21 cellular contexts compared by ENCODE assay signal in genomic region chr7:40654171-40654570, GRCh38.
DNase-seq lines count a peak whose midpoint lies in the region; ATAC-seq, FAIRE-seq and TF ChIP-seq lines count a peak whose summit lies in the region.
"Had no signal": no experiment of that assay in that cellular context is flagged by ENCODE, and none has a peak within 500 bp of the region (broad histone marks: within the 10 kb centered on the region; RNA-seq: fewer than 3 reads in every experiment).

No MANE protein-coding gene starts in this region.

- no peak overlapping the region for H3K4me3 ChIP-seq in keratinocyte (ENCODE audit: control insufficient read depth in 2 of 3, extremely low read depth in 1 of 3, insufficient read depth in 2 of 3, low read depth in 1 of 3, low read length in 3 of 3)
- H3K4me3 ChIP-seq: A549, BLaER1, GM23338 had no signal

- no peak for ATAC-seq in HG03469 (IDR thresholded peaks at IDR 0.05; ENCODE audit: unreplicated experiment)
- ATAC-seq: A549; CD8-positive, alpha-beta T cell; GM23338; HCT116 had no signal

- H4K20me1 ChIP-seq in keratinocyte (ENCODE audit: control insufficient read depth, extremely low read depth, insufficient read depth, low read length): no peaks in the 10 kb centered on the region
- H4K20me1 ChIP-seq: BLaER1 had no signal

- no peak for TF ChIP-seq CTCF in keratinocyte (optimal IDR thresholded peaks at IDR 0.05 in 1 of 3, IDR thresholded peaks at IDR 0.05 in 1 of 3, conservative IDR thresholded peaks at IDR 0.05 in 1 of 3; ENCODE audit: extremely low read depth in 1 of 3, insufficient read depth in 2 of 3, low read length in 3 of 3)

- no peaks in the 10 kb centered on the region for H3K79me2 ChIP-seq in keratinocyte (ENCODE audit: control insufficient read depth, insufficient read depth, low read length)

- no peaks in the 10 kb centered on the region for H3K9me3 ChIP-seq in keratinocyte (ENCODE audit: control insufficient read depth, low read depth, low read length)
- H3K9me3 ChIP-seq: A549 had no signal

- H2AFZ ChIP-seq in keratinocyte (ENCODE audit: control insufficient read depth, low read length): no peak overlapping the region
- H2AFZ ChIP-seq: GM23338 had no signal

- DNase-seq in Ammon's horn (ENCODE audit: low spot score): peak; percentile 24
- DNase-seq in NCI-H1694 treated with DMSO at 0.1 percent for 48 hours (lab: John Stamatoyannopoulos, UW): peak; percentile 56
- DNase-seq in keratinocyte (ENCODE audit: low read depth, low spot score): no peak
- DNase-seq in putamen (ENCODE audit: low spot score): peak; percentile 73
- DNase-seq in HuH-7.5 (ENCODE audit: low spot score): no peak
- DNase-seq in NCI-H1092 treated with DMSO at 0.1 percent for 48 hours (lab: John Stamatoyannopoulos, UW): no peak
- DNase-seq: AML-193; Calu3; CD8-positive, alpha-beta T cell; DMS 273 treated with DMSO at 0.1 percent for 48 hours; H7; HFFc6 had no signal

- H3K27me3 ChIP-seq in keratinocyte (ENCODE audit: control insufficient read depth, extremely low read depth, insufficient read depth, low read length): no peaks in the 10 kb centered on the region
- H3K27me3 ChIP-seq: BLaER1 had no signal

- H3K9ac ChIP-seq in keratinocyte (ENCODE audit: control insufficient read depth, extremely low read depth, insufficient read depth, low read length): no peak overlapping the region
- H3K9ac ChIP-seq: BLaER1, KMS-11 had no signal

- H3K27ac ChIP-seq in keratinocyte (ENCODE audit: control insufficient read depth, insufficient read depth, low read length): no peak overlapping the region
- H3K27ac ChIP-seq: 22Rv1, A549, BLaER1, KMS-11 had no signal

- peak; percentile 34 for FAIRE-seq in keratinocyte (lab: Jason Lieb, UNC)
- FAIRE-seq: A549, G401.6, GM12891 had no signal

- H3K4me2 ChIP-seq in keratinocyte (ENCODE audit: control insufficient read depth, extremely low read depth, insufficient read depth, low read depth, low read length): no peak overlapping the region
- H3K4me2 ChIP-seq: A549, BLaER1, GM23338, KMS-11 had no signal

- no peaks in the 10 kb centered on the region for H3K4me1 ChIP-seq in keratinocyte (ENCODE audit: control insufficient read depth, extremely low read depth, insufficient read depth, low read length)
- H3K4me1 ChIP-seq: A549, BLaER1 had no signal

- H3K9me1 ChIP-seq in keratinocyte (ENCODE audit: control insufficient read depth, extremely low read depth, insufficient read depth, low read length): no peaks in the 10 kb centered on the region

- dilution Hi-C loops in keratinocyte (cut with MboI; ENCODE audit: extremely low pct_ligation_motif_present, low sequenced_read_pairs): no loop called here

- no peaks in the 10 kb centered on the region for H3K36me3 ChIP-seq in keratinocyte (ENCODE audit: control insufficient read depth in 2 of 2, extremely low read depth in 1 of 2, insufficient read depth in 2 of 2, low read length in 2 of 2)
- H3K36me3 ChIP-seq: BLaER1 had no signal

Comparison
In these comparisons a context has a peak if more than half of its experiments do, and no peak if none do; other contexts are left out.
1. DNase-seq: peak in Ammon's horn (single experiment), NCI-H1694 treated with DMSO at 0.1 percent for 48 hours (single experiment) and putamen (single experiment); none in keratinocyte (single experiment), HuH-7.5 (single experiment) and NCI-H1092 treated with DMSO at 0.1 percent for 48 hours (single experiment).